In the genomic region with DNA sequence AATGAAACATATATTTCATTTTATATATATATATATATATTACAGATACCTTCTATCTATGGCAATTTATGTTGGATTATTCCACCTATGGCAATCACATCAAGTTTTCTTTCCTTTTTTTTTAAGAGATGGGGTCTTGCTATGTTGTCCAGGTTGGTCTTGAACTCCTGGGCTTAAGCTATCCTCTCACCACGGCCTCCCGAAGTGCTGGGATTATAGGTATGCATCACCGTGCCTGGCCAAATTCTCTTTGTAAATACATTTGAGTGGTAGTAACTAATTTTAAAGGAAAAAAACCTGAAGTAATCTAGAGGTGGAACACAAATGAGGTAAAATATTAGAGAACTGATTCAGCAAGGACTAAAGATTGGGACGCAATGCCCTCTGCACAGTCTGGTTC, we compare ENCODE assay signal across 25 cellular contexts. TPM values are rescaled to one million over a fixed set of nuclear protein-coding genes. Genes with fewer than 3 reads are reported as not detected.
DNase-seq lines count a peak whose midpoint lies in the region; ATAC-seq, FAIRE-seq and TF ChIP-seq lines count a peak whose summit lies in the region.
"Had no signal": no experiment of that assay in that cellular context is flagged by ENCODE, and none has a peak within 500 bp of the region (broad histone marks: within the 10 kb centered on the region; RNA-seq: fewer than 3 reads in every experiment).

No MANE protein-coding gene starts in this region.

- peak overlapping the region; percentile 38 for H3K9ac ChIP-seq in neuronal stem cell (ENCODE audit: low read depth, low read length, poor library complexity)
- H3K9ac ChIP-seq: BLaER1 treated with 17β-estradiol and CSF1 and Interleukin-3, amounts not matched to agents 10 nM and 100 nM had no signal

- no peak overlapping the region for H4K91ac ChIP-seq in neuronal stem cell (ENCODE audit: low read depth, low read length, poor library complexity)

- no peaks in the 10 kb centered on the region for H3K79me1 ChIP-seq in neuronal stem cell (ENCODE audit: low read depth, low read length)

- CTCF ChIA-PET in CD4-positive, alpha-beta T cell (lab: Charles Lee) = no interaction called here

- no peak for DNase-seq in activated T-cell treated with anti-CD3 and anti-CD28 coated beads, Interleukin-2, amount 50 U/mL, for 24 hours
- DNase-seq in activated T-cell treated with anti-CD3 and anti-CD28 coated beads for 4 hours (no peak), T-helper 17 cell (no peak), neuronal stem cell (ENCODE audit: low spot score) (no peak), amygdala (lab: John Stamatoyannopoulos, UW) (no peak), RCC 7860 (ENCODE audit: low spot score) (no peak), HuH-7.5 (ENCODE audit: low spot score) (no peak)
- DNase-seq in CD4-positive, alpha-beta T cell = no peak
- DNase-seq: 8988T; ACHN; AML-193; BE2C; CD4-positive, alpha-beta memory T cell; COR-L47; DMS153; DND-41; GOT3; HFFc6 had no signal

- H3K4me1 ChIP-seq in neuronal stem cell (ENCODE audit: control insufficient read depth in 2 of 2, insufficient read depth in 1 of 2, low read depth in 1 of 2, low read length in 2 of 2) = no peaks in the 10 kb centered on the region
- H3K4me1 ChIP-seq: BE2C, HAP-1 had no signal

- peaks cover 63% of the 10 kb centered on the region for H3K36me3 Mint-ChIP-seq in activated T-cell treated with anti-CD3 and anti-CD28 coated beads, Interleukin-2, amount 50 U/mL, for 24 hours (ENCODE audit: low read depth)
- H3K36me3 Mint-ChIP-seq in CD4-positive, alpha-beta T cell (ENCODE audit: low read depth) = peaks cover 52% of the 10 kb centered on the region
- H3K36me3 Mint-ChIP-seq in T-helper 17 cell (ENCODE audit: low read depth) = peaks cover 5% of the 10 kb centered on the region

- no peak overlapping the region for H2BK5ac ChIP-seq in neuronal stem cell (ENCODE audit: low read length)

- H3K18ac ChIP-seq in neuronal stem cell (ENCODE audit: low read length) = no peak overlapping the region

- POLR2A ChIA-PET in CD4-positive, alpha-beta T cell (lab: Charles Lee) = no interaction called here

- no peak overlapping the region for H3K27ac ChIP-seq in CD4-positive, alpha-beta T cell (ENCODE audit: low read depth, low read length)
- H3K27ac ChIP-seq in neuronal stem cell (replicated peaks; ENCODE audit: low read length) = no peak overlapping the region
- H3K27ac ChIP-seq: A549; BLaER1 treated with 17β-estradiol and CSF1 and Interleukin-3, amounts not matched to agents 10 nM and 100 nM had no signal

- no peaks in the 10 kb centered on the region for H3K27me3 ChIP-seq in CD4-positive, alpha-beta T cell (ENCODE audit: control insufficient read depth, insufficient read depth, low read length)
- no peaks in the 10 kb centered on the region for H3K27me3 ChIP-seq in neuronal stem cell (ENCODE audit: control insufficient read depth in 3 of 3, insufficient read depth in 3 of 3, low read depth in 1 of 3, low read length in 3 of 3)
- H3K27me3 ChIP-seq: BE2C; BLaER1 treated with 17β-estradiol and CSF1 and Interleukin-3, amounts not matched to agents 10 nM and 100 nM had no signal

- no peaks in the 10 kb centered on the region for H3K9me3 Mint-ChIP-seq in activated T-cell treated with anti-CD3 and anti-CD28 coated beads, Interleukin-2, amount 50 U/mL, for 24 hours
- H3K9me3 Mint-ChIP-seq in CD4-positive, alpha-beta T cell = no peaks in the 10 kb centered on the region
- H3K9me3 Mint-ChIP-seq: CD14-positive monocyte; CD4-positive, alpha-beta memory T cell; HFFc6 had no signal

- H3K36me3 ChIP-seq in neuronal stem cell (replicated peaks in 1 of 2; ENCODE audit: control insufficient read depth in 2 of 2, insufficient read depth in 2 of 2, low read length in 2 of 2) = peaks cover 24 to 64% of the 10 kb centered on the region in 2 donors

- H2AK5ac ChIP-seq in neuronal stem cell (ENCODE audit: low read depth, low read length) = no peak overlapping the region

- H3K23ac ChIP-seq in neuronal stem cell (ENCODE audit: low read depth, low read length, poor library complexity) = no peak overlapping the region

- no peaks in the 10 kb centered on the region for H3K27me3 Mint-ChIP-seq in activated T-cell treated with anti-CD3 and anti-CD28 coated beads, Interleukin-2, amount 50 U/mL, for 24 hours
- H3K27me3 Mint-ChIP-seq in CD4-positive, alpha-beta T cell = no peaks in the 10 kb centered on the region
- H3K27me3 Mint-ChIP-seq in T-helper 17 cell = no peaks in the 10 kb centered on the region
- H3K27me3 Mint-ChIP-seq: CD4-positive, alpha-beta memory T cell had no signal

- no peak overlapping the region for H2BK120ac ChIP-seq in neuronal stem cell (ENCODE audit: low read depth, low read length)

- intact Hi-C loops in CD4-positive, alpha-beta T cell (cut with DNase I, micrococcal nuclease) = no loop called here

- no peak overlapping the region for H4K8ac ChIP-seq in neuronal stem cell (ENCODE audit: low read depth, low read length)

- peak overlapping the region; percentile 2 for H3K27ac Mint-ChIP-seq in activated T-cell treated with anti-CD3 and anti-CD28 coated beads, Interleukin-2, amount 50 U/mL, for 24 hours
- peak overlapping the region; percentile 34 for H3K27ac Mint-ChIP-seq in CD4-positive, alpha-beta T cell
- H3K27ac Mint-ChIP-seq in T-helper 17 cell = peak overlapping the region; percentile 34
- H3K27ac Mint-ChIP-seq: HFFc6 had no signal

- H2BK12ac ChIP-seq in neuronal stem cell (ENCODE audit: low read length) = no peak overlapping the region

- no peaks in the 10 kb centered on the region for H3K4me1 Mint-ChIP-seq in activated T-cell treated with anti-CD3 and anti-CD28 coated beads, Interleukin-2, amount 50 U/mL, for 24 hours (ENCODE audit: low read depth)
- H3K4me1 Mint-ChIP-seq in CD4-positive, alpha-beta T cell (ENCODE audit: low read depth) = no peaks in the 10 kb centered on the region
- no peaks in the 10 kb centered on the region for H3K4me1 Mint-ChIP-seq in T-helper 17 cell
- H3K4me1 Mint-ChIP-seq: CD4-positive, alpha-beta memory T cell had no signal

- no peak overlapping the region for H3K4me2 ChIP-seq in neuronal stem cell (ENCODE audit: insufficient read depth, low read length, poor library complexity, severe bottlenecking)
- H3K4me2 ChIP-seq: A549; BLaER1 treated with 17β-estradiol and CSF1 and Interleukin-3, amounts not matched to agents 10 nM and 100 nM had no signal

- FAIRE-seq in RCC 7860 (lab: Jason Lieb, UNC) = no peak
- FAIRE-seq: A549, G401.6, GM12892, H54 had no signal

- ATAC-seq in CD4-positive, alpha-beta T cell (ENCODE audit: poor library complexity) = no peak
- ATAC-seq in T-helper 17 cell = no peak
- ATAC-seq: A549 had no signal

- no CpG with 5 or more reads among the region's 4 CpGs for WGBS in neuronal stem cell (ENCODE audit: extremely low coverage in 2 of 2, insufficient read length in 2 of 2, insufficient replicate concordance in 1 of 2), 2 donors

- no peak overlapping the region for H2BK15ac ChIP-seq in neuronal stem cell (ENCODE audit: low read length)

- no peak overlapping the region for H3K4me3 ChIP-seq in neuronal stem cell (ENCODE audit: low read length in 2 of 2)
- H3K4me3 ChIP-seq: A549; BLaER1 treated with 17β-estradiol and CSF1 and Interleukin-3, amounts not matched to agents 10 nM and 100 nM; HAP-1 had no signal

- H3K9me3 ChIP-seq in CD4-positive, alpha-beta T cell (ENCODE audit: control insufficient read depth, low read length) = no peaks in the 10 kb centered on the region
- H3K9me3 ChIP-seq in T-helper 17 cell (ENCODE audit: control insufficient read depth, low read length, poor library complexity, severe bottlenecking) (no peaks in the 10 kb centered on the region), neuronal stem cell (replicated peaks in 1 of 2; ENCODE audit: control insufficient read depth in 2 of 2, insufficient read depth in 1 of 2, low read depth in 1 of 2, low read length in 2 of 2) (no peaks in the 10 kb centered on the region)
- H3K9me3 ChIP-seq: A549; BE2C; BLaER1 treated with 17β-estradiol and CSF1 and Interleukin-3, amounts not matched to agents 10 nM and 100 nM; HAP-1 had no signal

- H2AFZ ChIP-seq in neuronal stem cell (ENCODE audit: low read length) = no peak overlapping the region

- TF ChIP-seq CTCF in CD4-positive, alpha-beta T cell (IDR thresholded peaks at IDR 0.05) = no peak

- no peak overlapping the region for H3K4me3 Mint-ChIP-seq in activated T-cell treated with anti-CD3 and anti-CD28 coated beads, Interleukin-2, amount 50 U/mL, for 24 hours
- no peak overlapping the region for H3K4me3 Mint-ChIP-seq in CD4-positive, alpha-beta T cell
- H3K4me3 Mint-ChIP-seq in T-helper 17 cell = peak overlapping the region; percentile 7
- H3K4me3 Mint-ChIP-seq: CD14-positive monocyte; CD4-positive, alpha-beta memory T cell; HFFc6 had no signal

- H3K14ac ChIP-seq in neuronal stem cell (ENCODE audit: low read length) = no peak overlapping the region

- H3K4ac ChIP-seq in neuronal stem cell (ENCODE audit: low read length) = no peak overlapping the region

RNA-seq across cellular contexts. Expression of a gene that starts 21.6 kb away (rescaled TPM):
- total RNA-seq in CD4-positive, alpha-beta T cell = 100 to 1,000 TPM; 101 to 102 TPM
- total RNA-seq in T-helper 17 cell = 100 to 1,000 TPM; 120 to 123 TPM
- 82.1 TPM for polyA plus RNA-seq in neuronal stem cell (2013, experiment 1 of 2)
- 88.1 TPM for polyA plus RNA-seq in neuronal stem cell (2013, experiment 2 of 2)

RNA-seq across cellular contexts. Expression of a gene that starts 25.7 kb away (rescaled TPM):
- 10 to 100 TPM; 87.5 to 90.1 TPM for total RNA-seq in CD4-positive, alpha-beta T cell
- 10 to 100 TPM; 87.6 to 90.2 TPM for total RNA-seq in T-helper 17 cell
- 15.0 TPM for polyA plus RNA-seq in neuronal stem cell (2013, experiment 1 of 2)
- 15.2 TPM for polyA plus RNA-seq in neuronal stem cell (2013, experiment 2 of 2)
